ENCODE assay signal across 1 cellular context in the genomic region with DNA sequence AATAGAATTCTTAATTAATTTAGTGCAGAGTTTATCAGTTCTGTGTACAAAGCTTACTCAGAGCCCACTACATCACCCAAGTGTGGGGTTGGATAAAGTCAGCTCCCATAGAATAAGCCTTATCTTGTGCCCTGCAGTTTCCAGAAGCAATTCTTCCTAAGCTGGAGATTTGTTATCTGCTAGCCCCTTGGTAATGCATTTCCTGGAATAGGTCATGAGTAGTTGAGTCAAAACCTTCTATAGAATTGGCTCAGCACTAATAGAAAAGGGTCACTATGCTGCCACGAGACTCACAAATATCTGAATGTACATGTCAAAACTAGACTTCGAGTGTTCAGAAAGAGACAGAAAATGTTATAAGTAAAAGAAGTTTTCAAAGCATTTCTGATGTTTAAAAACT.
A peak's percentile ranks its signal among the peaks of the same experiment; 100 is the strongest.
TF ChIP-seq lines count a peak whose summit lies in the region.

No MANE protein-coding gene starts in this region.

TF ChIP-seq in K562, 482 proteins besides CTCF, POLR2A, EP300 and RAD21 (continued from another document and continues in another):
- TF ChIP-seq, protein P1, sequence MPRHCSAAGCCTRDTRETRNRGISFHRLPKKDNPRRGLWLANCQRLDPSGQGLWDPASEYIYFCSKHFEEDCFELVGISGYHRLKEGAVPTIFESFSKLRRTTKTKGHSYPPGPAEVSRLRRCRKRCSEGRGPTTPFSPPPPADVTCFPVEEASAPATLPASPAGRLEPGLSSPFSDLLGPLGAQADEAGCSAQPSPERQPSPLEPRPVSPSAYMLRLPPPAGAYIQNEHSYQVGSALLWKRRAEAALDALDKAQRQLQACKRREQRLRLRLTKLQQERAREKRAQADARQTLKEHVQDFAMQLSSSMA (CRISPR knock-in tag; IDR thresholded peaks at IDR 0.05) = no peak
- peak; percentile 92 for TF ChIP-seq NFIC (IDR thresholded peaks at IDR 0.05)
- peak; percentile 94 for TF ChIP-seq ZNF589 (CRISPR knock-in tag; IDR thresholded peaks at IDR 0.05; ENCODE audit: low read depth)
- TF ChIP-seq, protein P2, sequence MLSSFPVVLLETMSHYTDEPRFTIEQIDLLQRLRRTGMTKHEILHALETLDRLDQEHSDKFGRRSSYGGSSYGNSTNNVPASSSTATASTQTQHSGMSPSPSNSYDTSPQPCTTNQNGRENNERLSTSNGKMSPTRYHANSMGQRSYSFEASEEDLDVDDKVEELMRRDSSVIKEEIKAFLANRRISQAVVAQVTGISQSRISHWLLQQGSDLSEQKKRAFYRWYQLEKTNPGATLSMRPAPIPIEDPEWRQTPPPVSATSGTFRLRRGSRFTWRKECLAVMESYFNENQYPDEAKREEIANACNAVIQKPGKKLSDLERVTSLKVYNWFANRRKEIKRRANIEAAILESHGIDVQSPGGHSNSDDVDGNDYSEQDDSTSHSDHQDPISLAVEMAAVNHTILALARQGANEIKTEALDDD (IDR thresholded peaks at IDR 0.05) = peak; percentile 82
- TF ChIP-seq, protein P3, sequence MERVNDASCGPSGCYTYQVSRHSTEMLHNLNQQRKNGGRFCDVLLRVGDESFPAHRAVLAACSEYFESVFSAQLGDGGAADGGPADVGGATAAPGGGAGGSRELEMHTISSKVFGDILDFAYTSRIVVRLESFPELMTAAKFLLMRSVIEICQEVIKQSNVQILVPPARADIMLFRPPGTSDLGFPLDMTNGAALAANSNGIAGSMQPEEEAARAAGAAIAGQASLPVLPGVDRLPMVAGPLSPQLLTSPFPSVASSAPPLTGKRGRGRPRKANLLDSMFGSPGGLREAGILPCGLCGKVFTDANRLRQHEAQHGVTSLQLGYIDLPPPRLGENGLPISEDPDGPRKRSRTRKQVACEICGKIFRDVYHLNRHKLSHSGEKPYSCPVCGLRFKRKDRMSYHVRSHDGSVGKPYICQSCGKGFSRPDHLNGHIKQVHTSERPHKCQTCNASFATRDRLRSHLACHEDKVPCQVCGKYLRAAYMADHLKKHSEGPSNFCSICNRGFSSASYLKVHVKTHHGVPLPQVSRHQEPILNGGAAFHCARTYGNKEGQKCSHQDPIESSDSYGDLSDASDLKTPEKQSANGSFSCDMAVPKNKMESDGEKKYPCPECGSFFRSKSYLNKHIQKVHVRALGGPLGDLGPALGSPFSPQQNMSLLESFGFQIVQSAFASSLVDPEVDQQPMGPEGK (CRISPR knock-in tag; IDR thresholded peaks at IDR 0.05; ENCODE audit: borderline replicate concordance) = no peak
- TF ChIP-seq ZNF311 (CRISPR knock-in tag; IDR thresholded peaks at IDR 0.05) = peak; percentile 18; the same call in 1 of the 2 replicates
- peak; percentile 69; the same call in 1 of the 2 replicates for TF ChIP-seq MTA3 (IDR thresholded peaks at IDR 0.05; ENCODE audit: borderline replicate concordance)
- TF ChIP-seq, protein P4, sequence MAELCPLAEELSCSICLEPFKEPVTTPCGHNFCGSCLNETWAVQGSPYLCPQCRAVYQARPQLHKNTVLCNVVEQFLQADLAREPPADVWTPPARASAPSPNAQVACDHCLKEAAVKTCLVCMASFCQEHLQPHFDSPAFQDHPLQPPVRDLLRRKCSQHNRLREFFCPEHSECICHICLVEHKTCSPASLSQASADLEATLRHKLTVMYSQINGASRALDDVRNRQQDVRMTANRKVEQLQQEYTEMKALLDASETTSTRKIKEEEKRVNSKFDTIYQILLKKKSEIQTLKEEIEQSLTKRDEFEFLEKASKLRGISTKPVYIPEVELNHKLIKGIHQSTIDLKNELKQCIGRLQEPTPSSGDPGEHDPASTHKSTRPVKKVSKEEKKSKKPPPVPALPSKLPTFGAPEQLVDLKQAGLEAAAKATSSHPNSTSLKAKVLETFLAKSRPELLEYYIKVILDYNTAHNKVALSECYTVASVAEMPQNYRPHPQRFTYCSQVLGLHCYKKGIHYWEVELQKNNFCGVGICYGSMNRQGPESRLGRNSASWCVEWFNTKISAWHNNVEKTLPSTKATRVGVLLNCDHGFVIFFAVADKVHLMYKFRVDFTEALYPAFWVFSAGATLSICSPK (IDR thresholded peaks at IDR 0.05; ENCODE audit: borderline replicate concordance) = no peak
- peak; percentile 94 for TF ChIP-seq ILF3 (IDR thresholded peaks at IDR 0.05; ENCODE audit: borderline replicate concordance)
- TF ChIP-seq SRF (CRISPR knock-in tag; IDR thresholded peaks at IDR 0.05) = peak in 1 of 2 experiments; percentile 23; a peak in 1 of 4 replicates
- peak; percentile 92 for TF ChIP-seq ZNF584 (CRISPR knock-in tag; IDR thresholded peaks at IDR 0.05; ENCODE audit: low read depth)
- TF ChIP-seq, protein P5, sequence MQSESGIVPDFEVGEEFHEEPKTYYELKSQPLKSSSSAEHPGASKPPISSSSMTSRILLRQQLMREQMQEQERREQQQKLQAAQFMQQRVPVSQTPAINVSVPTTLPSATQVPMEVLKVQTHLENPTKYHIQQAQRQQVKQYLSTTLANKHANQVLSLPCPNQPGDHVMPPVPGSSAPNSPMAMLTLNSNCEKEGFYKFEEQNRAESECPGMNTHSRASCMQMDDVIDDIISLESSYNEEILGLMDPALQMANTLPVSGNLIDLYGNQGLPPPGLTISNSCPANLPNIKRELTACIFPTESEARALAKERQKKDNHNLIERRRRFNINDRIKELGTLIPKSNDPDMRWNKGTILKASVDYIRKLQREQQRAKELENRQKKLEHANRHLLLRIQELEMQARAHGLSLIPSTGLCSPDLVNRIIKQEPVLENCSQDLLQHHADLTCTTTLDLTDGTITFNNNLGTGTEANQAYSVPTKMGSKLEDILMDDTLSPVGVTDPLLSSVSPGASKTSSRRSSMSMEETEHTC (IDR thresholded peaks at IDR 0.05) = peak; percentile 95
- 0 out of 2 replicates have a peak, but pooled peaks have one; percentile 52 for TF ChIP-seq MEF2A (IDR thresholded peaks at IDR 0.05; ENCODE audit: control insufficient read depth, low read depth, low read length)
- peak; percentile 93 to 97 for TF ChIP-seq ARNT (IDR thresholded peaks at IDR 0.05)
- TF ChIP-seq SOX6 (IDR thresholded peaks at IDR 0.05) = peak; percentile 98
- TF ChIP-seq, protein P6, sequence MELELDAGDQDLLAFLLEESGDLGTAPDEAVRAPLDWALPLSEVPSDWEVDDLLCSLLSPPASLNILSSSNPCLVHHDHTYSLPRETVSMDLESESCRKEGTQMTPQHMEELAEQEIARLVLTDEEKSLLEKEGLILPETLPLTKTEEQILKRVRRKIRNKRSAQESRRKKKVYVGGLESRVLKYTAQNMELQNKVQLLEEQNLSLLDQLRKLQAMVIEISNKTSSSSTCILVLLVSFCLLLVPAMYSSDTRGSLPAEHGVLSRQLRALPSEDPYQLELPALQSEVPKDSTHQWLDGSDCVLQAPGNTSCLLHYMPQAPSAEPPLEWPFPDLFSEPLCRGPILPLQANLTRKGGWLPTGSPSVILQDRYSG (tag; conservative IDR thresholded peaks at IDR 0.05; ENCODE audit: low read depth) = no peak
- TF ChIP-seq ZNF175 (CRISPR knock-in tag; IDR thresholded peaks at IDR 0.05; ENCODE audit: low read depth) = peak; percentile 93
- no peak for TF ChIP-seq ZNF24 (IDR thresholded peaks at IDR 0.05)
- TF ChIP-seq CC2D1A (IDR thresholded peaks at IDR 0.05) = peak; percentile 94
- peak; percentile 99 for TF ChIP-seq SMARCC2 (IDR thresholded peaks at IDR 0.05; ENCODE audit: low read depth)
- TF ChIP-seq DDX20 (tag; IDR thresholded peaks at IDR 0.05; ENCODE audit: low read depth) = 0 out of 2 replicates have a peak, but pooled peaks have one; percentile 30
- peak; percentile 32 to 36; a peak in 2 of 4 replicates for TF ChIP-seq MAZ (CRISPR knock-in tag; conservative IDR thresholded peaks at IDR 0.05 in 1 of 2, IDR thresholded peaks at IDR 0.05 in 1 of 2)
- 0 out of 2 replicates have a peak, but pooled peaks have one; percentile 72 for TF ChIP-seq NFATC3 (IDR thresholded peaks at IDR 0.05)
- TF ChIP-seq ZC3H8 (IDR thresholded peaks at IDR 0.05) = no peak
- peak; percentile 69; the same call in 1 of the 2 replicates for TF ChIP-seq ADNP (tag; IDR thresholded peaks at IDR 0.05)
- peak; percentile 91 for TF ChIP-seq NBN (IDR thresholded peaks at IDR 0.05; ENCODE audit: low read depth)
- TF ChIP-seq TOE1 (IDR thresholded peaks at IDR 0.05; ENCODE audit: borderline replicate concordance) = peak; percentile 87
- no peak for TF ChIP-seq TOE1 (CRISPR knock-in tag; IDR thresholded peaks at IDR 0.05; ENCODE audit: borderline replicate concordance, low read depth)
- TF ChIP-seq, protein P7, sequence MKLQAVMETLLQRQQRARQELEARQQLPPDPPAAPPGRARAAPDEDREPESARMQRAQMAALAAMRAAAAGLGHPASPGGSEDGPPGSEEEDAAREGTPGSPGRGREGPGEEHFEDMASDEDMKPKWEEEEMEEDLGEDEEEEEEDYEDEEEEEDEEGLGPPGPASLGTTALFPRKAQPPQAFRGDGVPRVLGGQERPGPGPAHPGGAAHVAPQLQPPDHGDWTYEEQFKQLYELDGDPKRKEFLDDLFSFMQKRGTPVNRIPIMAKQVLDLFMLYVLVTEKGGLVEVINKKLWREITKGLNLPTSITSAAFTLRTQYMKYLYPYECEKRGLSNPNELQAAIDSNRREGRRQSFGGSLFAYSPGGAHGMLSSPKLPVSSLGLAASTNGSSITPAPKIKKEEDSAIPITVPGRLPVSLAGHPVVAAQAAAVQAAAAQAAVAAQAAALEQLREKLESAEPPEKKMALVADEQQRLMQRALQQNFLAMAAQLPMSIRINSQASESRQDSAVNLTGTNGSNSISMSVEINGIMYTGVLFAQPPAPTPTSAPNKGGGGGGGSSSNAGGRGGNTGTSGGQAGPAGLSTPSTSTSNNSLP (IDR thresholded peaks at IDR 0.05; ENCODE audit: borderline replicate concordance, low read depth, low read length) = peak; percentile 99
- peak; percentile 66 for TF ChIP-seq EHMT2 (IDR thresholded peaks at IDR 0.05)
- TF ChIP-seq, protein P8, sequence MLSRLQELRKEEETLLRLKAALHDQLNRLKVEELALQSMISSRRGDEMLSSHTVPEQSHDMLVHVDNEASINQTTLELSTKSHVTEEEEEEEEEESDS (CRISPR knock-in tag; IDR thresholded peaks at IDR 0.05) = no peak
- peak; percentile 87 for TF ChIP-seq ATF7 (IDR thresholded peaks at IDR 0.05)
- 0 out of 2 replicates have a peak, but pooled peaks have one; percentile 14 for TF ChIP-seq ZNF239 (CRISPR knock-in tag; IDR thresholded peaks at IDR 0.05)
- peak; percentile 93 for TF ChIP-seq NCOA1 (IDR thresholded peaks at IDR 0.05; ENCODE audit: low read depth)
- TF ChIP-seq, protein P9, sequence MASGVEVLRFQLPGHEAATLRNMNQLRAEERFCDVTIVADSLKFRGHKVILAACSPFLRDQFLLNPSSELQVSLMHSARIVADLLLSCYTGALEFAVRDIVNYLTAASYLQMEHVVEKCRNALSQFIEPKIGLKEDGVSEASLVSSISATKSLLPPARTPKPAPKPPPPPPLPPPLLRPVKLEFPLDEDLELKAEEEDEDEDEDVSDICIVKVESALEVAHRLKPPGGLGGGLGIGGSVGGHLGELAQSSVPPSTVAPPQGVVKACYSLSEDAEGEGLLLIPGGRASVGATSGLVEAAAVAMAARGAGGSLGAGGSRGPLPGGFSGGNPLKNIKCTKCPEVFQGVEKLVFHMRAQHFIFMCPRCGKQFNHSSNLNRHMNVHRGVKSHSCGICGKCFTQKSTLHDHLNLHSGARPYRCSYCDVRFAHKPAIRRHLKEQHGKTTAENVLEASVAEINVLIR (CRISPR knock-in tag; IDR thresholded peaks at IDR 0.05) = 0 out of 2 replicates have a peak, but pooled peaks have one; percentile 39
- TF ChIP-seq NRF1 (conservative IDR thresholded peaks at IDR 0.05 in 1 of 2, IDR thresholded peaks at IDR 0.05 in 1 of 2) = no peak
- peak; percentile 99 for TF ChIP-seq NCOR1 (IDR thresholded peaks at IDR 0.05)
- peak; percentile 99 for TF ChIP-seq CBFA2T3 (IDR thresholded peaks at IDR 0.05)
- no peak for TF ChIP-seq HMG20A (CRISPR knock-in tag; conservative IDR thresholded peaks at IDR 0.05)
- TF ChIP-seq ZNF232 (CRISPR knock-in tag; IDR thresholded peaks at IDR 0.05) = no peak
- TF ChIP-seq, protein P10, sequence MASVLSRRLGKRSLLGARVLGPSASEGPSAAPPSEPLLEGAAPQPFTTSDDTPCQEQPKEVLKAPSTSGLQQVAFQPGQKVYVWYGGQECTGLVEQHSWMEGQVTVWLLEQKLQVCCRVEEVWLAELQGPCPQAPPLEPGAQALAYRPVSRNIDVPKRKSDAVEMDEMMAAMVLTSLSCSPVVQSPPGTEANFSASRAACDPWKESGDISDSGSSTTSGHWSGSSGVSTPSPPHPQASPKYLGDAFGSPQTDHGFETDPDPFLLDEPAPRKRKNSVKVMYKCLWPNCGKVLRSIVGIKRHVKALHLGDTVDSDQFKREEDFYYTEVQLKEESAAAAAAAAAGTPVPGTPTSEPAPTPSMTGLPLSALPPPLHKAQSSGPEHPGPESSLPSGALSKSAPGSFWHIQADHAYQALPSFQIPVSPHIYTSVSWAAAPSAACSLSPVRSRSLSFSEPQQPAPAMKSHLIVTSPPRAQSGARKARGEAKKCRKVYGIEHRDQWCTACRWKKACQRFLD (CRISPR knock-in tag; IDR thresholded peaks at IDR 0.05) = 0 out of 2 replicates have a peak, but pooled peaks have one; percentile 6
- peak; percentile 98 for TF ChIP-seq STAT5A (IDR thresholded peaks at IDR 0.05; ENCODE audit: borderline replicate concordance, low read length)
- peak; percentile 31 to 99; a peak in 2 of 4 replicates for TF ChIP-seq TBL1XR1 (IDR thresholded peaks at IDR 0.05; ENCODE audit: low read length in 2 of 2)
- TF ChIP-seq NR4A1 (CRISPR knock-in tag; IDR thresholded peaks at IDR 0.05) = no peak
- TF ChIP-seq NR4A1 (tag; IDR thresholded peaks at IDR 0.05) = 0 out of 2 replicates have a peak, but pooled peaks have one; percentile 59
- TF ChIP-seq TAL1 (IDR thresholded peaks at IDR 0.05) = peak; percentile 98
- 0 out of 2 replicates have a peak, but pooled peaks have one; percentile 13 for TF ChIP-seq GABPA (tag; conservative IDR thresholded peaks at IDR 0.05; ENCODE audit: low read depth)
- TF ChIP-seq TFAM (CRISPR knock-in tag; conservative IDR thresholded peaks at IDR 0.05) = no peak
- TF ChIP-seq NFE2 (IDR thresholded peaks at IDR 0.05; ENCODE audit: low read depth) = peak; percentile 53
- peak; percentile 98 for TF ChIP-seq FOSL1 (tag; conservative IDR thresholded peaks at IDR 0.05)
- peak; percentile 51 for TF ChIP-seq FOS (IDR thresholded peaks at IDR 0.05; ENCODE audit: extremely low read depth, insufficient read length)
- TF ChIP-seq TSC22D4 (tag; IDR thresholded peaks at IDR 0.05) = no peak
- no peak for TF ChIP-seq KLF1 (tag; IDR thresholded peaks at IDR 0.05)
- peak; percentile 75 for TF ChIP-seq CXXC5 (CRISPR knock-in tag; IDR thresholded peaks at IDR 0.05)
- TF ChIP-seq, protein P11, sequence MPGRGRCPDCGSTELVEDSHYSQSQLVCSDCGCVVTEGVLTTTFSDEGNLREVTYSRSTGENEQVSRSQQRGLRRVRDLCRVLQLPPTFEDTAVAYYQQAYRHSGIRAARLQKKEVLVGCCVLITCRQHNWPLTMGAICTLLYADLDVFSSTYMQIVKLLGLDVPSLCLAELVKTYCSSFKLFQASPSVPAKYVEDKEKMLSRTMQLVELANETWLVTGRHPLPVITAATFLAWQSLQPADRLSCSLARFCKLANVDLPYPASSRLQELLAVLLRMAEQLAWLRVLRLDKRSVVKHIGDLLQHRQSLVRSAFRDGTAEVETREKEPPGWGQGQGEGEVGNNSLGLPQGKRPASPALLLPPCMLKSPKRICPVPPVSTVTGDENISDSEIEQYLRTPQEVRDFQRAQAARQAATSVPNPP (IDR thresholded peaks at IDR 0.05; ENCODE audit: borderline replicate concordance, insufficient read depth, insufficient read length) = no peak
- 0 out of 2 replicates have a peak, but pooled peaks have one; percentile 36 for TF ChIP-seq ELF4 (CRISPR knock-in tag; IDR thresholded peaks at IDR 0.05)
- peak; percentile 83 for TF ChIP-seq KHSRP (IDR thresholded peaks at IDR 0.05)
- no peak for TF ChIP-seq POLR2B (IDR thresholded peaks at IDR 0.05; ENCODE audit: low read depth, partially characterized antibody)
- TF ChIP-seq ZEB2 (IDR thresholded peaks at IDR 0.05) = peak; percentile 19; the same call in 1 of the 2 replicates
- peak; percentile 79 for TF ChIP-seq ETV1 (tag; conservative IDR thresholded peaks at IDR 0.05; ENCODE audit: low read depth)
